8 cellular contexts compared by ENCODE assay signal in genomic region chr2:196925768-196926561, GRCh38. TPM values are rescaled to one million over a fixed set of nuclear protein-coding genes. Genes with fewer than 3 reads are reported as not detected.
A peak's percentile ranks its signal among the peaks of the same experiment; 100 is the strongest.
DNase-seq lines count a peak whose midpoint lies in the region; ATAC-seq, FAIRE-seq and TF ChIP-seq lines count a peak whose summit lies in the region.

No MANE protein-coding gene starts in this region.

- H3K27ac ChIP-seq in endothelial cell of umbilical vein (ENCODE audit: insufficient read depth, low read depth, low read length): peak overlapping the region; percentile 83

- H3K36me3 Mint-ChIP-seq in activated CD8-positive, alpha-beta T cell treated with anti-CD3 and anti-CD28 coated beads for 36 hours (ENCODE audit: low read depth): peaks cover 6% of the 10 kb centered on the region

- H3K4me1 ChIP-seq in endothelial cell of umbilical vein (ENCODE audit: control insufficient read depth, extremely low read depth, insufficient read depth, low read length) (peaks cover 32% of the 10 kb centered on the region), mucosa of descending colon (ENCODE audit: low read depth) (no peaks in the 10 kb centered on the region)

- intact Hi-C loops in Right ventricle myocardium inferior (cut with DNase I) (no loop called here), cardiac septum (cut with DNase I) (loop anchor here (2.0 to 10.0 kb wide), 3 partner anchors 61 to 569 kb away; partner anchors contain the start of genes GTF3C3 and HSPD1), endothelial cell of umbilical vein (cut with micrococcal nuclease) (loop anchor here (1.0 to 10.0 kb wide), 6 partner anchors 62 to 385 kb away; partner anchors contain the start of gene ANKRD44), mucosa of descending colon (cut with DNase I, micrococcal nuclease) (no loop called here)
- intact Hi-C loops in activated CD8-positive, alpha-beta T cell treated with anti-CD3 and anti-CD28 coated beads for 36 hours (cut with micrococcal nuclease): loop anchor here (5.0 kb wide), 2 partner anchors 36 to 61 kb away; no protein-coding TSS in a partner anchor

- H3K9me1 ChIP-seq in endothelial cell of umbilical vein (replicated peaks; ENCODE audit: control insufficient read depth, extremely low read depth, insufficient read depth, low read length): no peaks in the 10 kb centered on the region

- TF ChIP-seq POLR2A in endothelial cell of umbilical vein (IDR thresholded peaks at IDR 0.05; ENCODE audit: low read depth, low read length): no peak

- H3K9me3 Mint-ChIP-seq in activated CD8-positive, alpha-beta T cell treated with anti-CD3 and anti-CD28 coated beads for 36 hours: no peaks in the 10 kb centered on the region

- H3K9me3 ChIP-seq in endothelial cell of umbilical vein (replicated peaks; ENCODE audit: control insufficient read depth, insufficient read depth, low read length): no peaks in the 10 kb centered on the region
- H3K9me3 ChIP-seq in mucosa of descending colon: no peaks in the 10 kb centered on the region

- no peaks in the 10 kb centered on the region for H3K27me3 ChIP-seq in endothelial cell of umbilical vein (ENCODE audit: control insufficient read depth in 2 of 2, insufficient read depth in 2 of 2, low read length in 2 of 2)

- no peaks in the 10 kb centered on the region for H3K27me3 Mint-ChIP-seq in activated CD8-positive, alpha-beta T cell treated with anti-CD3 and anti-CD28 coated beads for 36 hours

- no peak for TF ChIP-seq CTCF in activated CD8-positive, alpha-beta T cell treated with anti-CD3 and anti-CD28 coated beads for 36 hours (IDR thresholded peaks at IDR 0.05)
- no peak for TF ChIP-seq CTCF in endothelial cell of umbilical vein (IDR thresholded peaks at IDR 0.05; ENCODE audit: extremely low read depth in 1 of 2, insufficient read depth in 1 of 2, low read depth in 1 of 2, low read length in 2 of 2)
- no peak for TF ChIP-seq CTCF in mucosa of descending colon (IDR thresholded peaks at IDR 0.05)

- no peaks in the 10 kb centered on the region for H4K20me1 ChIP-seq in endothelial cell of umbilical vein (replicated peaks; ENCODE audit: control insufficient read depth, extremely low read depth, insufficient read depth, low read length)

- peak overlapping the region; percentile 97 to 100 (median 97) for H3K4me3 ChIP-seq in endothelial cell of umbilical vein (replicated peaks in 1 of 3; ENCODE audit: insufficient read depth in 1 of 3, low read depth in 1 of 3, low read length in 3 of 3)
- peak overlapping the region; percentile 60 for H3K4me3 ChIP-seq in mucosa of descending colon

- H3K27ac Mint-ChIP-seq in activated CD8-positive, alpha-beta T cell treated with anti-CD3 and anti-CD28 coated beads for 36 hours: peak overlapping the region; percentile 99

- FAIRE-seq in endothelial cell of umbilical vein (lab: Jason Lieb, UNC): no peak

- POLR2A ChIA-PET in activated CD8-positive, alpha-beta T cell treated with anti-CD3 and anti-CD28 coated beads for 36 hours (lab: Charles Lee): interaction anchor here (0.8 to 2.3 kb wide), 9 partner anchors 11 to 127 kb away, joined by 3 to 12 read pairs (median 3); partner anchors contain the start of gene GTF3C3
- POLR2A ChIA-PET in endothelial cell of umbilical vein (lab: Charles Lee): interaction anchor here (0.6 to 1.0 kb wide), 2 partner anchors 9 to 62 kb away, joined by 3 to 8 read pairs; no protein-coding TSS in a partner anchor

- dilution Hi-C loops in endothelial cell of umbilical vein (cut with MboI; ENCODE audit: extremely low pct_ligation_motif_present, low sequenced_read_pairs): no loop called here

- no peaks in the 10 kb centered on the region for H3K36me3 ChIP-seq in endothelial cell of umbilical vein (ENCODE audit: control insufficient read depth in 2 of 2, extremely low read depth in 1 of 2, insufficient read depth in 2 of 2, low read length in 2 of 2)
- no peaks in the 10 kb centered on the region for H3K36me3 ChIP-seq in mucosa of descending colon (ENCODE audit: low read depth)

- ATAC-seq in Right ventricle myocardium inferior (peak; percentile 46), HG02763 (IDR thresholded peaks at IDR 0.05; ENCODE audit: unreplicated experiment) (peak; percentile 31), mucosa of descending colon (peak; percentile 35)
- peak; percentile 25 for ATAC-seq in activated CD8-positive, alpha-beta T cell treated with anti-CD3 and anti-CD28 coated beads for 36 hours

- peak overlapping the region; percentile 97 for H2AFZ ChIP-seq in endothelial cell of umbilical vein (ENCODE audit: low read depth, low read length)

- peaks cover 54% of the 10 kb centered on the region for H3K79me2 ChIP-seq in endothelial cell of umbilical vein (ENCODE audit: control insufficient read depth, insufficient read depth, low read length)

- BruUV-seq in endothelial cell of umbilical vein (replicated peaks; lab: Mats Ljungman, UMichigan): TSS peak; percentile 43

- CTCF ChIA-PET in activated CD8-positive, alpha-beta T cell treated with anti-CD3 and anti-CD28 coated beads for 36 hours (lab: Charles Lee): no interaction called here
- CTCF ChIA-PET in endothelial cell of umbilical vein (lab: Charles Lee): interaction anchor here (1.6 to 1.9 kb wide), 2 partner anchors 85 to 187 kb away, joined by 3 to 4 read pairs; no protein-coding TSS in a partner anchor

- DNase-seq in Right ventricle myocardium inferior (ENCODE audit: missing footprints) (peak; percentile 62), cardiac septum (ENCODE audit: low spot score) (no peak), NCI-H146 (lab: John Stamatoyannopoulos, UW) (peak; percentile 49), endothelial cell of umbilical vein (ENCODE audit: low read depth, low spot score) (peak; percentile 57), mucosa of descending colon (peak; percentile 36 to 65 (median 57)), superior temporal gyrus (ENCODE audit: extremely low spot score) (peak; percentile 71)
- DNase-seq in activated CD8-positive, alpha-beta T cell treated with anti-CD3 and anti-CD28 coated beads for 36 hours: peak; percentile 50

- H3K4me3 Mint-ChIP-seq in activated CD8-positive, alpha-beta T cell treated with anti-CD3 and anti-CD28 coated beads for 36 hours: peak overlapping the region; percentile 90

- H3K4me2 ChIP-seq in endothelial cell of umbilical vein (ENCODE audit: insufficient read depth, low read length): peak overlapping the region; percentile 97

- H3K9ac ChIP-seq in endothelial cell of umbilical vein (replicated peaks; ENCODE audit: extremely low read depth, insufficient read depth, low read length): peak overlapping the region; percentile 96

- peaks cover 34% of the 10 kb centered on the region for H3K4me1 Mint-ChIP-seq in activated CD8-positive, alpha-beta T cell treated with anti-CD3 and anti-CD28 coated beads for 36 hours (ENCODE audit: low read depth)

TF ChIP-seq in endothelial cell of umbilical vein, 7 proteins besides CTCF, POLR2A, EP300 and RAD21:
- no peak for TF ChIP-seq POLR2AphosphoS5 (IDR thresholded peaks at IDR 0.05; ENCODE audit: insufficient read depth, low read depth, low read length)
- TF ChIP-seq, protein P1, sequence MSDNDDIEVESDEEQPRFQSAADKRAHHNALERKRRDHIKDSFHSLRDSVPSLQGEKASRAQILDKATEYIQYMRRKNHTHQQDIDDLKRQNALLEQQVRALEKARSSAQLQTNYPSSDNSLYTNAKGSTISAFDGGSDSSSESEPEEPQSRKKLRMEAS (IDR thresholded peaks at IDR 0.05; ENCODE audit: insufficient read depth, insufficient read length): no peak
- no peak for TF ChIP-seq GATA2 (IDR thresholded peaks at IDR 0.05; ENCODE audit: insufficient read depth, insufficient read length, low read depth, low read length)
- TF ChIP-seq FOS (IDR thresholded peaks at IDR 0.05; ENCODE audit: borderline replicate concordance, insufficient read depth, low read length): no peak
- TF ChIP-seq JUN (IDR thresholded peaks at IDR 0.05; ENCODE audit: borderline replicate concordance, insufficient read depth, insufficient read length, low read depth): no peak
- TF ChIP-seq EZH2 (IDR thresholded peaks at IDR 0.05; ENCODE audit: borderline replicate concordance, low read depth, low read length, severe bottlenecking): no peak
- no peak for TF ChIP-seq MYC (IDR thresholded peaks at IDR 0.05; ENCODE audit: low read depth, low read length)

RNA-seq across cellular contexts. Expression of gene PGAP1, which starts 0.5 kb away (rescaled TPM):
- 5.2 TPM for total RNA-seq in Right ventricle myocardium inferior
- total RNA-seq in cardiac septum: 7.7 TPM
- 10 to 100 TPM; 17.7 to 19.2 TPM for total RNA-seq in activated CD8-positive, alpha-beta T cell treated with anti-CD3 and anti-CD28 coated beads for 36 hours
- total RNA-seq in endothelial cell of umbilical vein: 9.8 and 13.0 TPM in 2 replicates
- polyA plus RNA-seq in endothelial cell of umbilical vein: 2.8 and 3.9 TPM in 2 replicates
- polyA plus RNA-seq in endothelial cell of umbilical vein (2011; cell fraction: cytosol; rRNA removed): 1.8 and 1.9 TPM in 2 replicates
- polyA plus RNA-seq in endothelial cell of umbilical vein (2011; cell fraction: nucleus; rRNA removed): 14.5 and 18.9 TPM in 2 replicates
- polyA plus RNA-seq in endothelial cell of umbilical vein (2012): 8.2 and 12.0 TPM in 2 replicates
- 11.5 and 11.6 TPM in 2 replicates for polyA minus RNA-seq in endothelial cell of umbilical vein
- 1.2 TPM for polyA minus RNA-seq in endothelial cell of umbilical vein (2011; cell fraction: cytosol; rRNA and poly(A)+ RNA removed)
- polyA minus RNA-seq in endothelial cell of umbilical vein (2011; cell fraction: nucleus; rRNA and poly(A)+ RNA removed): 39.2 and 56.1 TPM in 2 replicates
- total RNA-seq in mucosa of descending colon: 10 to 100 TPM; 14.0 to 22.1 (median 15.5) TPM

Comparison
In these comparisons a context has a peak if more than half of its experiments do, and no peak if none do; other contexts are left out.
1. intact Hi-C loops: an anchor here in cardiac septum (2.0 to 10.0 kb wide), activated CD8-positive, alpha-beta T cell treated with anti-CD3 and anti-CD28 coated beads for 36 hours (5.0 kb wide) and endothelial cell of umbilical vein (1.0 to 10.0 kb wide); none called in Right ventricle myocardium inferior and mucosa of descending colon.